In the genomic region with DNA sequence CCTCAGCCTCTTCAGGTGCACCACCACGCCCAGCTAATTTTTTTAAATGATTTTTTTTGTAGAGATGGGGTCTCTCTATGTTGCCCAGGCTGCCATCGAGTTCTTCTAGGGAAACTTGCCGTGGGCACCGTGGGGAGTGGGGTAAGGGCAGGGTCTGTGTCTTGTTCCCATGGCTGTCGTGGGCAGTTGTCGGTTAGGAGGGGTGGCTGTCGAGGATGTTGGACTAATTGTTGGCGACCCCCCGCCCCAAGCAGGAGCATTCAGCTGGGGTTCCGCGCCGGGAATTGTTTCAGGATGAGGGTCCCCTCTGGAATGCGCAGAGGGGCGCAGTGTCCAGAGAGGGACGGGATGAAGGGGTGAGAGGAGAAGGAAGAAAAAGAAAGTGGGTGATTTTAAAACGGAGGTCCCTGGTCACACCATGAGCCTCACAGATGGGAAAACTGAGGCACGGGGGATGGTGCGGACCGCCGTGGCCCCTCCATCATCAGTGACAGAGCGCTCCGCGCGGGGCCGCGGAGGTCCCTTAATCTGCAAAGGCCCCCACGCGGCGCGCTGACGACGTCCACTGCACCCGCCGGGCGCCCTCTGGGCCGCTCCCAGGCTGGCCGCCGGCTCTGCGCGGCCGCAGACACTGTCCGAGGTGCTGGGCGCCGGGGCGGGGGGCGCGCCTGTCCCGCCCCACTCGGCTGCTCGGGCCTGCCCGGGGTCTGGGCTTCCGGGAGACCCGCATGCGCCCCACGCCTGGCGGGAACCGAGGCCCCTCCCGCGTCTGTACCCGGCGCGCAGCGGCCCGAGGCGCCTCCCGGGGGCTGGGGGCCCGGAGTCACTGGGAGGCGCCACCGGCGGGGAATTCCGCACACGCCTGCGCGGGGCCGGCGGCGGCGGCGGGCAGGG, we compare ENCODE assay signal across 8 cellular contexts. TPM values are rescaled to one million over a fixed set of nuclear protein-coding genes. Genes with fewer than 3 reads are reported as not detected.
A peak's percentile ranks its signal among the peaks of the same experiment; 100 is the strongest.
DNase-seq lines count a peak whose midpoint lies in the region; ATAC-seq and TF ChIP-seq lines count a peak whose summit lies in the region.

No MANE protein-coding gene starts in this region.

- peaks cover 6 to 58% (median 31%) of the 10 kb centered on the region in 12 donors for H3K4me1 ChIP-seq in heart left ventricle
- no peaks in the 10 kb centered on the region for H3K4me1 ChIP-seq in aorta (ENCODE audit: control insufficient read depth in 1 of 2, insufficient read depth in 2 of 2, low read length in 2 of 2)

- no peaks in the 10 kb centered on the region for H3K9me3 ChIP-seq in SK-N-MC (ENCODE audit: low read depth, low read length)
- no peaks in the 10 kb centered on the region for H3K9me3 ChIP-seq in heart left ventricle
- H3K9me3 ChIP-seq in aorta (ENCODE audit: control insufficient read depth, low read length), result no peaks in the 10 kb centered on the region

- TF ChIP-seq POLR2A in heart left ventricle (IDR thresholded peaks at IDR 0.05), result peak in 1 of 2 donors; percentile 63

- no peaks in the 10 kb centered on the region for H3K27me3 ChIP-seq in heart left ventricle
- no peaks in the 10 kb centered on the region for H3K27me3 ChIP-seq in aorta (ENCODE audit: control insufficient read depth in 1 of 2, insufficient read depth in 2 of 2, low read length in 1 of 2)

- H3K36me3 ChIP-seq in SK-N-MC (ENCODE audit: insufficient read depth, low read length) (no peaks in the 10 kb centered on the region), heart left ventricle (peaks cover 0 to 9% (median 0%) of the 10 kb centered on the region in 9 donors), aorta (ENCODE audit: control insufficient read depth in 1 of 2, insufficient read depth in 2 of 2, low read length in 1 of 2) (no peaks in the 10 kb centered on the region)

- peak in 2 of 12 donors; percentile 15 to 21 for TF ChIP-seq CTCF in heart left ventricle (IDR thresholded peaks at IDR 0.05)

- no peak overlapping the region for H3K9ac ChIP-seq in SK-N-MC (ENCODE audit: insufficient read length)

- H3K27ac ChIP-seq in SK-N-MC (peak overlapping the region; percentile 78), heart left ventricle (peak overlapping the region; percentile 61 to 97 (median 92)), aorta (ENCODE audit: low read depth in 1 of 2, low read length in 2 of 2) (peak overlapping the region; percentile 70 to 89)

- DNase-seq in NCI-H1436 (lab: John Stamatoyannopoulos, UW) (peak; percentile 49), NCI-H1436 treated with DMSO at 0.1 percent for 48 hours (lab: John Stamatoyannopoulos, UW) (no peak), SK-N-MC (ENCODE audit: low read depth, low spot score) (no peak), heart left ventricle (peak; percentile 81 to 87 (median 82)), pons (ENCODE audit: low spot score) (peak; percentile 34), aorta (peak; percentile 86 to 93)
- peak; percentile 52 for DNase-seq in activated naive CD8-positive, alpha-beta T cell treated with anti-CD3 and anti-CD28 coated beads, Interleukin-2, amount 50 U/mL, for 16 hours (ENCODE audit: low read depth, low spot score)

- intact Hi-C loops in heart left ventricle (cut with DNase I) (loop anchor here in 9 of 10 donors (2.0 to 10.0 kb wide), 6 partner anchors 38 to 255 kb away; partner anchors contain the start of genes EIF4A3 (in 8 of the 9), GAA (in 2 of the 9), SGSH (in 1 of the 9) and SLC26A11 (in 1 of the 9)), aorta (cut with DNase I) (loop anchor here in 1 of 2 donors (10.0 kb wide), 1 partner anchor 115 kb away; the partner anchor contains the start of gene EIF4A3)

- peak overlapping the region; percentile 15; the same call in 1 of the 2 replicates for H3K4me3 ChIP-seq in SK-N-MC
- peak overlapping the region; percentile 35 to 84 (median 66) for H3K4me3 ChIP-seq in heart left ventricle
- H3K4me3 ChIP-seq in aorta (ENCODE audit: low read length in 2 of 2), result peak overlapping the region; percentile 51 to 74

- ATAC-seq in HG03571 (IDR thresholded peaks at IDR 0.05; ENCODE audit: unreplicated experiment), result peak; percentile 36
- ATAC-seq in heart left ventricle, result peak; percentile 55 to 86 (median 70)
- peak; percentile 80 for ATAC-seq in aorta (ENCODE audit: low FRiP score)

- WGBS in heart left ventricle, 4 donors, result 9 to 30% (median 12%) methylated on average over 26 to 79 of the region's 79 CpGs
- WGBS in aorta, 2 donors, result 9 to 18% methylated on average over 32 to 79 of the region's 79 CpGs

RNA-seq across cellular contexts. Expression of gene RNF213, which starts 0.8 kb away (rescaled TPM):
- 100 to 1,000 TPM in 1 of 9 donors, 10 to 100 TPM in 8; 24.2 to 167 (median 32.7) TPM for total RNA-seq in heart left ventricle
- polyA plus RNA-seq in heart left ventricle, result 10 to 100 TPM; 23.1 to 31.4 TPM
- 100 to 1,000 TPM; 160 to 231 TPM for total RNA-seq in aorta
- polyA plus RNA-seq in aorta, result 10 to 100 TPM; 18.7 to 49.3 TPM

RNA-seq across cellular contexts. Expression of gene SLC26A11, which starts 39.7 kb away (rescaled TPM):
- total RNA-seq in heart left ventricle, result 10 to 100 TPM in 2 of 9 donors, 1 to 10 TPM in 7; 2.4 to 13.0 (median 4.6) TPM
- polyA plus RNA-seq in heart left ventricle, result 1 to 10 TPM; 2.7 to 3.4 TPM
- total RNA-seq in aorta, result 10 to 100 TPM; 14.3 to 34.0 TPM
- polyA plus RNA-seq in aorta, result 10 to 100 TPM in 1 of 2 donors, 1 to 10 TPM in 1; 7.3 to 20.7 TPM

RNA-seq across cellular contexts. Expression of gene SGSH, which starts 39.8 kb away (rescaled TPM):
- total RNA-seq in heart left ventricle (10 to 100 TPM in 8 of 9 donors, 1 to 10 TPM in 1; 6.4 to 27.0 (median 14.9) TPM), aorta (10 to 100 TPM; 36.0 to 61.3 TPM)
- polyA plus RNA-seq in heart left ventricle (10 to 100 TPM; 11.9 to 12.8 TPM), aorta (10 to 100 TPM; 11.1 to 49.4 TPM)

Comparison
In these comparisons a context has a peak if more than half of its experiments do, and no peak if none do; other contexts are left out.
1. DNase-seq: peak in NCI-H1436 (single experiment), activated naive CD8-positive, alpha-beta T cell treated with anti-CD3 and anti-CD28 coated beads, Interleukin-2, amount 50 U/mL, for 16 hours (single experiment), heart left ventricle (5 of 5), pons (single experiment) and aorta (2 of 2); none in NCI-H1436 treated with DMSO at 0.1 percent for 48 hours (single experiment) and SK-N-MC (single experiment).
2. H3K4me3 ChIP-seq: peak in every context shown above with its lines; median percentile 66 in heart left ventricle; 62 in aorta; 15 in SK-N-MC.
3. Peak in every context shown above with its lines, with median percentiles within 50 percentile points of each other: ATAC-seq and H3K27ac ChIP-seq.